In the genomic region with DNA sequence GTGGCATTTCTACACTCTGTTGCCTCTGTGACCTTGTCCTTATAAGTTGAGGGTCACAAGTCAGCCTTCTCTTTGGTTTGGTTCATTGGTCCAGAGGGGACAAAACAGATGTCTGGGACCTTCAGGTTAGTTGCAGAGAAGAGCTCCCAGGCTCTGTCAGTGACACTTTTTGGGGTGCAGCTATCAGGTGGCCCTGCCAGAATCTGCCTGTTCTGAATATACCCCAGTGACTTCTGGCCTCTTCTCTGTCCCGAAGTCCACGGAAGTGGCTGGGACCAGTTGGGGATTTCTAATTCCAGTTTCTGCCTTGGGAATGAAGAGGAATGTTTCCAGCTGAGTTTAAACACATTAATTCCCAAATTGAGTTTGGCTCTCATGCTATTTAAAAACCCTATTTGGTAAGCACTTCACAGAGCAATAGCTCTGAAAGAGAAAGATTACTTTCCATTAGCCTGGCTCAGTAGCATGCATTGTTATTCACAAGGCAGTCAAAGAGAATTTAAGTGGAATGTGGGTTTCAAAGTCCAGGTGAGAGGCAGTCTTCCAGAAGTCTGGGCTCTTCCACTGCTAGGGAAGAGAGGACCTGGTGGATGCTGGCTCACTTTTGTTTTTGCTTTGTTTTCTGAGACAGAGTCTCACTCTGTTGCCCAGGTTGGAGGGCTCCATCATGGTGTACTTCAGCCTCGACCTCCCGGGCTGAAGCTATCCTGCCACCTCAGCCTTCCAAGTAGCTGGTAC, we compare ENCODE assay signal across 1 cellular context.
TF ChIP-seq lines count a peak whose summit lies in the region.

No MANE protein-coding gene starts in this region.

TF ChIP-seq in K562, 482 proteins besides CTCF, POLR2A, EP300 and RAD21:
- TF ChIP-seq SMAD3 (CRISPR knock-in tag; conservative IDR thresholded peaks at IDR 0.05) (no peak), KDM4B (IDR thresholded peaks at IDR 0.05; ENCODE audit: borderline replicate concordance in 2 of 2, low read depth in 1 of 2) (no peak), GTF2A2 (tag; IDR thresholded peaks at IDR 0.05) (no peak), MEF2D (tag; conservative IDR thresholded peaks at IDR 0.05; ENCODE audit: low read depth) (no peak), THRAP3 (IDR thresholded peaks at IDR 0.05; ENCODE audit: borderline replicate concordance) (no peak), NR1H2 (CRISPR knock-in tag; IDR thresholded peaks at IDR 0.05) (no peak), MEIS2 (IDR thresholded peaks at IDR 0.05; ENCODE audit: partially characterized antibody) (no peak), ZNF3 (CRISPR knock-in tag; IDR thresholded peaks at IDR 0.05) (no peak), JUN (IDR thresholded peaks at IDR 0.05; ENCODE audit: borderline replicate concordance, low read depth, low read length) (no peak), JUN (CRISPR knock-in tag; IDR thresholded peaks at IDR 0.05; ENCODE audit: borderline replicate concordance) (no peak)
- TF ChIP-seq, protein P1, sequence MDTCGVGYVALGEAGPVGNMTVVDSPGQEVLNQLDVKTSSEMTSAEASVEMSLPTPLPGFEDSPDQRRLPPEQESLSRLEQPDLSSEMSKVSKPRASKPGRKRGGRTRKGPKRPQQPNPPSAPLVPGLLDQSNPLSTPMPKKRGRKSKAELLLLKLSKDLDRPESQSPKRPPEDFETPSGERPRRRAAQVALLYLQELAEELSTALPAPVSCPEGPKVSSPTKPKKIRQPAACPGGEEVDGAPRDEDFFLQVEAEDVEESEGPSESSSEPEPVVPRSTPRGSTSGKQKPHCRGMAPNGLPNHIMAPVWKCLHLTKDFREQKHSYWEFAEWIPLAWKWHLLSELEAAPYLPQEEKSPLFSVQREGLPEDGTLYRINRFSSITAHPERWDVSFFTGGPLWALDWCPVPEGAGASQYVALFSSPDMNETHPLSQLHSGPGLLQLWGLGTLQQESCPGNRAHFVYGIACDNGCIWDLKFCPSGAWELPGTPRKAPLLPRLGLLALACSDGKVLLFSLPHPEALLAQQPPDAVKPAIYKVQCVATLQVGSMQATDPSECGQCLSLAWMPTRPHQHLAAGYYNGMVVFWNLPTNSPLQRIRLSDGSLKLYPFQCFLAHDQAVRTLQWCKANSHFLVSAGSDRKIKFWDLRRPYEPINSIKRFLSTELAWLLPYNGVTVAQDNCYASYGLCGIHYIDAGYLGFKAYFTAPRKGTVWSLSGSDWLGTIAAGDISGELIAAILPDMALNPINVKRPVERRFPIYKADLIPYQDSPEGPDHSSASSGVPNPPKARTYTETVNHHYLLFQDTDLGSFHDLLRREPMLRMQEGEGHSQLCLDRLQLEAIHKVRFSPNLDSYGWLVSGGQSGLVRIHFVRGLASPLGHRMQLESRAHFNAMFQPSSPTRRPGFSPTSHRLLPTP (IDR thresholded peaks at IDR 0.05; ENCODE audit: borderline replicate concordance, extremely low read depth, insufficient read length): no peak
- TF ChIP-seq, protein P2, sequence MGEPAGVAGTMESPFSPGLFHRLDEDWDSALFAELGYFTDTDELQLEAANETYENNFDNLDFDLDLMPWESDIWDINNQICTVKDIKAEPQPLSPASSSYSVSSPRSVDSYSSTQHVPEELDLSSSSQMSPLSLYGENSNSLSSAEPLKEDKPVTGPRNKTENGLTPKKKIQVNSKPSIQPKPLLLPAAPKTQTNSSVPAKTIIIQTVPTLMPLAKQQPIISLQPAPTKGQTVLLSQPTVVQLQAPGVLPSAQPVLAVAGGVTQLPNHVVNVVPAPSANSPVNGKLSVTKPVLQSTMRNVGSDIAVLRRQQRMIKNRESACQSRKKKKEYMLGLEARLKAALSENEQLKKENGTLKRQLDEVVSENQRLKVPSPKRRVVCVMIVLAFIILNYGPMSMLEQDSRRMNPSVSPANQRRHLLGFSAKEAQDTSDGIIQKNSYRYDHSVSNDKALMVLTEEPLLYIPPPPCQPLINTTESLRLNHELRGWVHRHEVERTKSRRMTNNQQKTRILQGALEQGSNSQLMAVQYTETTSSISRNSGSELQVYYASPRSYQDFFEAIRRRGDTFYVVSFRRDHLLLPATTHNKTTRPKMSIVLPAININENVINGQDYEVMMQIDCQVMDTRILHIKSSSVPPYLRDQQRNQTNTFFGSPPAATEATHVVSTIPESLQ (CRISPR knock-in tag; IDR thresholded peaks at IDR 0.05): no peak
